In the genomic region with DNA sequence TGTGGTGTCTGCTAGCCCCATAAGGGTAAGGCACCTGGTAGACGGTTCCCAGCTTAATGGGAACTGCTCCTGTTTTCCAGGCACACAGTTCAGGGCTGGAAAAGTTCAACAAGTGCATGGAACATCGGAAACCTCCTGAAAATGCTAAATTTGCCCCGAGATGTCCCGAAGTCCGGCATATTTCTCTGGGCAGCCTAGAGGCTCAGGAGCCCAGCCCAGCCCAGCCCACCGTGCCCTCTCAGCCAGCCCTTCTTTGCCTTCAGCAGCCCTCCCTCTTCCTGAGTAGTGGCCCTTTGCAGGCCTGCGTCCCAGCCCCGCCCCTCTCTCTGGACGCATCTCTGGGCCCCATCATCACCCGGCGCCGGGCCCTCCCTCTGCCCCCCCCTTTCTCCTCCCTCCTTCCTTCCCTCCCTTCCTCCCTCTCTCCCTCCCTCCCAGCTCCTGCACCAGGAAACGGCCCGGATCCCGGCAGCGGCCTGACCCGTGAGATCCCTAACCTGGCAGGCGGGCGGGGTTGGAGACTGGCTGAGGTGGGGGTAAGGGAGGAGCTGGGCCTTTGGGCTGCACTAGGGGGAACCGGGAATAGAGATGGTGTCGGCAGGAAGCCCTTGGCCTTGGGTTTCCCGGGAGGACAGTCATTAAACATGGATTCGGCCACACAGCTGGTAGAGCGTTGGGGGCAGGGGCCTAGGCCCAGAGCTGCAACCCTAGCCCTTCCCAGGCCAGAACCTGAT, we compare ENCODE assay signal across 8 cellular contexts. TPM values are rescaled to one million over a fixed set of nuclear protein-coding genes. Genes with fewer than 3 reads are reported as not detected.
DNase-seq lines count a peak whose midpoint lies in the region; ATAC-seq and TF ChIP-seq lines count a peak whose summit lies in the region.

A gene with protein sequence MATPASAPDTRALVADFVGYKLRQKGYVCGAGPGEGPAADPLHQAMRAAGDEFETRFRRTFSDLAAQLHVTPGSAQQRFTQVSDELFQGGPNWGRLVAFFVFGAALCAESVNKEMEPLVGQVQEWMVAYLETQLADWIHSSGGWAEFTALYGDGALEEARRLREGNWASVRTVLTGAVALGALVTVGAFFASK (plus strand): TSS at position 422 of the 734 bp plus-strand sequence. CDS start 935 bp downstream, outside the sequence.

- in situ Hi-C loops in astrocyte of the spinal cord (cut with HindIII; ENCODE audit: low sequenced_read_pairs): no loop called here

- TF ChIP-seq CTCF in astrocyte of the spinal cord (IDR thresholded peaks at IDR 0.05; ENCODE audit: low read depth, low read length): no peak
- no peak for TF ChIP-seq CTCF in psoas muscle (IDR thresholded peaks at IDR 0.05)

- H3K36me3 ChIP-seq in ES-I3 (ENCODE audit: insufficient read depth, low read length): no peaks in the 10 kb centered on the region
- H3K36me3 ChIP-seq in psoas muscle (ENCODE audit: insufficient read depth in 1 of 2, low read depth in 1 of 2): peaks cover 0 to 40% of the 10 kb centered on the region in 2 donors

- WGBS in psoas muscle, 3 donors: 0 to 1% (median 1%) methylated on average over 23 to 24 of the region's 24 CpGs

- H3K4me1 ChIP-seq in ES-I3 (ENCODE audit: insufficient read depth, low read length) (no peaks in the 10 kb centered on the region; the same call in 1 of the 2 replicates), psoas muscle (peaks cover 21% of the 10 kb centered on the region)

- DNase-seq in HK-2 (ENCODE audit: unreplicated experiment) (peak; percentile 93), NCI-H748 treated with DMSO at 0.1 percent for 48 hours (lab: John Stamatoyannopoulos, UW) (peak; percentile 73), astrocyte of the spinal cord (ENCODE audit: low read depth, low spot score) (peak; percentile 91), hepatic stellate cell (ENCODE audit: low spot score) (peak; percentile 78), psoas muscle (peak; percentile 94 to 95)

- ATAC-seq in psoas muscle (peak; percentile 69 to 82 (median 76)), GM18909 (IDR thresholded peaks at IDR 0.05; ENCODE audit: poor library complexity, unreplicated experiment) (no peak), HG03442 (IDR thresholded peaks at IDR 0.05; ENCODE audit: unreplicated experiment) (no peak)

- H3K9me3 ChIP-seq in ES-I3 (ENCODE audit: control insufficient read depth, insufficient read depth, low read length) (no peaks in the 10 kb centered on the region), psoas muscle (no peaks in the 10 kb centered on the region)

- H3K4me3 ChIP-seq in astrocyte of the spinal cord (ENCODE audit: low read depth, low read length) (peak within 1 kb of the TSS; percentile 95), psoas muscle (peak within 1 kb of the TSS; percentile 88)

- intact Hi-C loops in psoas muscle (cut with DNase I): no loop called here

- no peaks in the 10 kb centered on the region for H3K27me3 ChIP-seq in psoas muscle (ENCODE audit: insufficient read depth in 3 of 3, low read length in 2 of 3)

- peak within 1 kb of the TSS; percentile 94 for H3K9ac ChIP-seq in ES-I3 (ENCODE audit: low read depth, low read length)

- peak within 1 kb of the TSS; percentile 87 for H3K27ac ChIP-seq in psoas muscle

RNA-seq across cellular contexts. Expression of the gene that starts here (rescaled TPM):
- 10 to 100 TPM; 17.8 to 30.2 (median 26.7) TPM for total RNA-seq in psoas muscle
- 10 to 100 TPM; 12.1 to 23.8 (median 20.6) TPM for polyA plus RNA-seq in psoas muscle

Comparison
In these comparisons a context has a peak if more than half of its experiments do, and no peak if none do; other contexts are left out.
1. ATAC-seq: peak in psoas muscle (4 of 4); none in GM18909 (single experiment) and HG03442 (single experiment).
2. Peak in every context shown above with its lines, with median percentiles within 50 percentile points of each other: DNase-seq.